ENCODE assay signal across 7 cellular contexts in the genomic region with DNA sequence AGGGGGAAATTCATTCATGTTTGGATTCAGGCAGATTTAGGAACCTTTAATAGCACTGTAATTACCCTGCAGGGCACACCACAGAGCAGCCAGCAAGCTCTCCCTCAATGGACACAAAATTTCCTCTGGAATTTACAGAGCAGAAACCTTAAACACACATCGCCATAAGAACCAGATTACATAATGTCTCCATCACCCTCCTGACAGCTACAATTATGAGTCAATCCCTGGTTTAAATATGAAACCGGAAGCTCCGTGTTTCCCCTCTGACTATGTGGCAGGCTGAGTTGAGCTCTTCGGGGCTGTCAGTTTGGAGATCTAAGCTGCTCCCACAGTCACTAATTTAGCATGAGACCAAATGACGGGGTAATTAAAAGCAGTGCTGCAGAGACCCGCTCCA.
DNase-seq lines count a peak whose midpoint lies in the region; ATAC-seq, FAIRE-seq and TF ChIP-seq lines count a peak whose summit lies in the region.

No MANE protein-coding gene starts in this region.

- H3K4me3 ChIP-seq in psoas muscle: peak overlapping the region; percentile 25

- DNase-seq in GM12891 (ENCODE audit: insufficient read length, low spot score) (peak; percentile 43), HuH-7 (ENCODE audit: low spot score) (peak; percentile 13), UCSD-AML1 (lab: John Stamatoyannopoulos, UW; ENCODE audit: unreplicated experiment) (peak; percentile 30), fibroblast of the conjunctiva (ENCODE audit: low read depth) (peak; percentile 71), psoas muscle (no peak), left lobe of liver (ENCODE audit: low spot score) (no peak)

- H3K4me1 ChIP-seq in psoas muscle: peaks cover 3% of the 10 kb centered on the region

- TF ChIP-seq POLR2A in GM12891 (IDR thresholded peaks at IDR 0.05; ENCODE audit: low read depth, low read length): no peak

- intact Hi-C loops in psoas muscle (cut with DNase I): no loop called here

- H3K27ac ChIP-seq in psoas muscle: peak overlapping the region; percentile 23

- 7 to 18% (median 11%) methylated on average over 6 of the region's 6 CpGs for WGBS in psoas muscle, 3 donors

- H3K36me3 ChIP-seq in psoas muscle (ENCODE audit: insufficient read depth in 1 of 2, low read depth in 1 of 2): no peaks in the 10 kb centered on the region

- peak; percentile 38 for FAIRE-seq in GM12891 (lab: Jason Lieb, UNC)

- no peaks in the 10 kb centered on the region for H3K9me3 ChIP-seq in psoas muscle

- peak; percentile 82 for ATAC-seq in GM21619 (IDR thresholded peaks at IDR 0.05; ENCODE audit: unreplicated experiment)
- peak; percentile 34 to 55 (median 43) for ATAC-seq in psoas muscle
- ATAC-seq in left lobe of liver: no peak

- no peak for TF ChIP-seq CTCF in psoas muscle (IDR thresholded peaks at IDR 0.05)

- peaks cover 0 to 10% (median 2%) of the 10 kb centered on the region in 3 donors for H3K27me3 ChIP-seq in psoas muscle (ENCODE audit: insufficient read depth in 3 of 3, low read length in 2 of 3)

TF ChIP-seq in GM12891, 5 proteins besides CTCF, POLR2A, EP300 and RAD21:
- TF ChIP-seq POU2F2 (IDR thresholded peaks at IDR 0.05; ENCODE audit: low read depth, low read length) (0 out of 2 replicates have a peak, but pooled peaks have one; percentile 36), POLR2AphosphoS5 (IDR thresholded peaks at IDR 0.05; ENCODE audit: low read depth, low read length) (no peak), PAX5 (IDR thresholded peaks at IDR 0.05; ENCODE audit: insufficient read depth, low read length, severe bottlenecking) (no peak), TAF1 (IDR thresholded peaks at IDR 0.05; ENCODE audit: low read depth, low read length) (no peak), SPI1 (IDR thresholded peaks at IDR 0.05; ENCODE audit: low read depth, low read length) (no peak)

Comparison
In these comparisons a context has a peak if more than half of its experiments do, and no peak if none do; other contexts are left out.
1. DNase-seq: peak in GM12891 (single experiment), HuH-7 (single experiment), UCSD-AML1 (single experiment) and fibroblast of the conjunctiva (single experiment); none in psoas muscle (0 of 2) and left lobe of liver (single experiment).